In genomic region chr12:76697849-76698248, GRCh38 we compare ENCODE assay signal across 28 cellular contexts.
A peak's percentile ranks its signal among the peaks of the same experiment; 100 is the strongest.
DNase-seq lines count a peak whose midpoint lies in the region; ATAC-seq and TF ChIP-seq lines count a peak whose summit lies in the region.
"Had no signal": no experiment of that assay in that cellular context is flagged by ENCODE, and none has a peak within 500 bp of the region (broad histone marks: within the 10 kb centered on the region; RNA-seq: fewer than 3 reads in every experiment).

No MANE protein-coding gene starts in this region.

- peaks cover 58 to 86% (median 67%) of the 10 kb centered on the region in 10 experiments for H3K4me1 ChIP-seq in BLaER1 treated with 17β-estradiol and CSF1 and Interleukin-3, amounts not matched to agents 10 nM and 100 nM
- H3K4me1 ChIP-seq: foreskin keratinocyte, left lung, sigmoid colon, vagina had no signal

- peaks cover 32% of the 10 kb centered on the region for H3K4me1 Mint-ChIP-seq in nephron
- H3K4me1 Mint-ChIP-seq: activated CD4-positive, alpha-beta T cell treated with anti-CD3 and anti-CD28 coated beads, Interleukin-2, amount 10 ng/mL, durations not matched to agents 7 days and 5 days; activated T-helper 17 cell treated with anti-CD3 and anti-CD28 coated beads, Interleukin-2, amount 50 U/mL, for 72 hours; immature natural killer cell; natural killer cell had no signal

- no peaks in the 10 kb centered on the region for H3K27me3 Mint-ChIP-seq in nephron (ENCODE audit: low read depth)

- no peaks in the 10 kb centered on the region for H3K9me3 ChIP-seq in BLaER1 treated with 17β-estradiol and CSF1 and Interleukin-3, amounts not matched to agents 10 nM and 100 nM (replicated peaks in 1 of 11)
- H3K9me3 ChIP-seq: left lung, sigmoid colon, vagina had no signal

- no peaks in the 10 kb centered on the region for H3K9me3 Mint-ChIP-seq in nephron
- H3K9me3 Mint-ChIP-seq: activated CD4-positive, alpha-beta T cell treated with anti-CD3 and anti-CD28 coated beads, Interleukin-2, amount 10 ng/mL, durations not matched to agents 7 days and 5 days; activated T-helper 17 cell treated with anti-CD3 and anti-CD28 coated beads, Interleukin-2, amount 50 U/mL, for 72 hours; immature natural killer cell; natural killer cell; T-helper 1 cell treated with Interleukin-12 subunit alpha and Interleukin-12 subunit beta and Interleukin-4 antibody, amounts not matched to agents 30 μg/mL and 1 μg/mL, for 36 hours had no signal

- TF ChIP-seq CTCF in NB4 (IDR thresholded peaks at IDR 0.05; ENCODE audit: low read depth, low read length): no peak
- TF ChIP-seq CTCF in nephron (IDR thresholded peaks at IDR 0.05; ENCODE audit: unreplicated experiment in 3 of 3): no peak
- no peak for TF ChIP-seq CTCF in omental fat pad (IDR thresholded peaks at IDR 0.05)

- peak overlapping the region; percentile 48 to 91 (median 83) for H3K4me2 ChIP-seq in BLaER1 treated with 17β-estradiol and CSF1 and Interleukin-3, amounts not matched to agents 10 nM and 100 nM

- no peaks in the 10 kb centered on the region for H3K36me3 Mint-ChIP-seq in nephron (ENCODE audit: low read depth)
- H3K36me3 Mint-ChIP-seq: activated naive CD8-positive, alpha-beta T cell; immature natural killer cell; natural killer cell had no signal

- H3K9ac ChIP-seq in BLaER1 treated with 17β-estradiol and CSF1 and Interleukin-3, amounts not matched to agents 10 nM and 100 nM: peak overlapping the region in 1 of 11 experiments; percentile 0; a peak in 1 of 22 replicates
- H3K9ac ChIP-seq: GM23248 had no signal

- H4K20me1 ChIP-seq in BLaER1 treated with 17β-estradiol and CSF1 and Interleukin-3, amounts not matched to agents 10 nM and 100 nM: no peaks in the 10 kb centered on the region

- TF ChIP-seq POLR2A in NB4 (IDR thresholded peaks at IDR 0.05; ENCODE audit: extremely low read depth, insufficient read length): no peak

- no peaks in the 10 kb centered on the region for H3K36me3 ChIP-seq in BLaER1 treated with 17β-estradiol and CSF1 and Interleukin-3, amounts not matched to agents 10 nM and 100 nM
- H3K36me3 ChIP-seq: left lung, sigmoid colon, vagina had no signal

- peak overlapping the region; percentile 9 to 43 (median 10) for H3K27ac Mint-ChIP-seq in nephron
- H3K27ac Mint-ChIP-seq: activated CD4-positive, alpha-beta T cell treated with anti-CD3 and anti-CD28 coated beads, Interleukin-2, amount 10 ng/mL, durations not matched to agents 7 days and 5 days; activated naive CD8-positive, alpha-beta T cell; activated T-helper 17 cell treated with anti-CD3 and anti-CD28 coated beads, Interleukin-2, amount 50 U/mL, for 72 hours; immature natural killer cell; natural killer cell; T-helper 1 cell treated with Interleukin-12 subunit alpha and Interleukin-12 subunit beta and Interleukin-4 antibody, amounts not matched to agents 30 μg/mL and 1 μg/mL, for 36 hours had no signal

- H3K27ac ChIP-seq in BLaER1 treated with 17β-estradiol and CSF1 and Interleukin-3, amounts not matched to agents 10 nM and 100 nM: peak overlapping the region in 8 of 11 experiments; percentile 21 to 64 (median 49); a peak in 13 of 22 replicates
- H3K27ac ChIP-seq: foreskin keratinocyte, GM23248, left lung, sigmoid colon, vagina, VCaP had no signal

- H3K4me3 Mint-ChIP-seq in nephron: no peak overlapping the region
- H3K4me3 Mint-ChIP-seq: activated CD4-positive, alpha-beta T cell treated with anti-CD3 and anti-CD28 coated beads, Interleukin-2, amount 10 ng/mL, durations not matched to agents 7 days and 5 days; activated naive CD8-positive, alpha-beta T cell; activated T-helper 17 cell treated with anti-CD3 and anti-CD28 coated beads, Interleukin-2, amount 50 U/mL, for 72 hours; immature natural killer cell; natural killer cell; T-helper 1 cell treated with Interleukin-12 subunit alpha and Interleukin-12 subunit beta and Interleukin-4 antibody, amounts not matched to agents 30 μg/mL and 1 μg/mL, for 36 hours had no signal

- H3K27me3 ChIP-seq in BLaER1 treated with 17β-estradiol and CSF1 and Interleukin-3, amounts not matched to agents 10 nM and 100 nM: no peaks in the 10 kb centered on the region
- H3K27me3 ChIP-seq: foreskin keratinocyte, left lung, sigmoid colon, vagina had no signal

- no peak for ATAC-seq in omental fat pad (ENCODE audit: low FRiP score)
- ATAC-seq in GM18520 (IDR thresholded peaks at IDR 0.05; ENCODE audit: unreplicated experiment): no peak
- ATAC-seq: activated T-helper 17 cell treated with anti-CD3 and anti-CD28 coated beads, Interleukin-2, amount 50 U/mL, for 72 hours; left lung; natural killer cell; stimulated activated naive CD8-positive, alpha-beta T cell treated with anti-CD3 and anti-CD28 coated beads, Interleukin-15, Interleukin-2, amounts not matched to agents 100 U/mL and 50 U/mL, for 24 hours had no signal

- DNase-seq in NB4 (ENCODE audit: low read depth) (peak; percentile 37), dermis blood vessel endothelial cell (peak; percentile 35), EL (no peak), omental fat pad (ENCODE audit: low spot score) (no peak), NCI-H187 treated with DMSO at 0.1 percent for 48 hours (lab: John Stamatoyannopoulos, UW) (no peak)
- DNase-seq: activated CD4-positive, alpha-beta T cell treated with anti-CD3 and anti-CD28 coated beads, Interleukin-2, amount 10 ng/mL, durations not matched to agents 7 days and 5 days; cerebellar nuclear complex; effector CD4-positive, alpha-beta T cell; foreskin keratinocyte; GM23248; immature natural killer cell; left lung; midbrain; natural killer cell; NCI-H1694 treated with DMSO at 0.1 percent for 48 hours; NCI-H69; posterior cingulate gyrus; sigmoid colon; stimulated activated CD4-positive, alpha-beta T cell treated with anti-CD3 and anti-CD28 coated beads, Interleukin-15, amount 100 ng/mL, for 24 hours; stimulated activated naive CD8-positive, alpha-beta T cell treated with anti-CD3 and anti-CD28 coated beads, Interleukin-15, Interleukin-2, amounts not matched to agents 100 U/mL and 50 U/mL, for 24 hours had no signal

- peak overlapping the region in 3 of 10 experiments; percentile 6 to 37 (median 21); a peak in 4 of 20 replicates for H3K4me3 ChIP-seq in BLaER1 treated with 17β-estradiol and CSF1 and Interleukin-3, amounts not matched to agents 10 nM and 100 nM
- H3K4me3 ChIP-seq in NB4 (ENCODE audit: low read depth, low read length): no peak overlapping the region
- H3K4me3 ChIP-seq: GM23248, left lung, sigmoid colon, vagina had no signal

Comparison
In these comparisons a context has a peak if more than half of its experiments do, and no peak if none do; other contexts are left out.
1. DNase-seq: peak in NB4 (single experiment) and dermis blood vessel endothelial cell (single experiment); none in EL (single experiment), omental fat pad (single experiment) and NCI-H187 treated with DMSO at 0.1 percent for 48 hours (single experiment).